Comparison of ENCODE assay signal across 31 cellular contexts in the genomic region with DNA sequence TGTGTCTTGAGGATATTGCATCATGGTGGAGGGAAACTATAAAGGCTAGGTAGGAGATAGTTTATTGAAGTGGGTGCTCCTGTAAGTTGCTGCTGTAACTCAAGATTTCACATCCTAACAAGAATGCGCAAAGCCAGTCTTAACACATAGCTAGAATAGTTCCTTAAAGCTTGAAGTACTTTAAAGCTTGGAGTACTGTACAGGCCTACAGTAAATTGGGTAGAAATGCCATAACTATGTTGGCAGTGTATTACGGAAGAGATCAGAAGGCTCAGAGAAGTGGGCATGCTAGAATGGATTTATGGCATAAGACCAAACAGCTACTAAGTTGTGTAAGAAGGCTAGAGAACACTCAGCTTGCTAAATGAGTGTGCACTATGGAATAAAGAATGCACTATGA. TPM values are rescaled to one million over a fixed set of nuclear protein-coding genes. Genes with fewer than 3 reads are reported as not detected.
"Had no signal": no experiment of that assay in that cellular context is flagged by ENCODE, and none has a peak within 500 bp of the region (broad histone marks: within the 10 kb centered on the region; RNA-seq: fewer than 3 reads in every experiment).

No MANE protein-coding gene starts in this region.

- DNase-seq: activated B cell treated with CpG ODN at 0.5 μM for 24 hours; activated CD4-positive, alpha-beta T cell treated with anti-CD3 and anti-CD28 coated beads, Interleukin-2, amount 50 U/mL, for 1 hour; activated CD8-positive, alpha-beta T cell treated with anti-CD3 and anti-CD28 coated beads for 36 hours; activated T-cell treated with anti-CD3 and anti-CD28 coated beads, Interleukin-2, amount 50 U/mL, for 48 hours; central memory CD4-positive, alpha-beta T cell; foreskin fibroblast; head of caudate nucleus; hippocampal formation; left cardiac atrium; midbrain; naive thymus-derived CD8-positive, alpha-beta T cell; nucleus accumbens; pancreas; psoas muscle; stimulated activated CD4-positive, alpha-beta T cell treated with anti-CD3 and anti-CD28 coated beads, Interleukin-1b, Interleukin-23, amount 100 ng/mL, for 48 hours; stimulated activated CD4-positive, alpha-beta T cell treated with anti-CD3 and anti-CD28 coated beads, Interleukin-4, amount 100 ng/mL, for 4 hours; stimulated activated CD8-positive, alpha-beta memory T cell treated with anti-CD3 and anti-CD28 coated beads, Interleukin-4, amount 100 ng/mL, for 48 hours; stimulated activated naive CD8-positive, alpha-beta T cell treated with anti-CD3 and anti-CD28 coated beads, Interleukin-15, amount 100 ng/mL, for 72 hours; substantia nigra had no signal

- H3K9me3 Mint-ChIP-seq: activated T-helper 2 cell treated with anti-CD3 and anti-CD28 coated beads, Interferon-gamma antibody, Interleukin-2, Interleukin-4, amounts not matched to agents 10 μg/mL and 5 μg/mL and 100 μg/mL, durations not matched to agents 14 hours and 24 hours and 36 hours; type B pancreatic cell had no signal

- H3K4me3 Mint-ChIP-seq: activated B cell treated with CpG ODN at 0.5 μM for 24 hours; activated CD8-positive, alpha-beta T cell treated with anti-CD3 and anti-CD28 coated beads for 36 hours; activated naive CD4-positive, alpha-beta T cell treated with anti-CD3 and anti-CD28 coated beads, Interleukin-2, amount 50 U/mL, for 24 hours; memory B cell; naive thymus-derived CD8-positive, alpha-beta T cell; neural crest cell; stimulated activated memory B cell treated with anti-CD40 and anti-IgM and Interleukin-4, amounts not matched to agents 10 μg/mL and 1 μg/mL and 100 μg/mL, for 72 hours; stimulated activated naive CD8-positive, alpha-beta T cell treated with anti-CD3 and anti-CD28 coated beads, Interleukin-15, amount 100 ng/mL, for 72 hours; type B pancreatic cell had no signal

- H3K27me3 ChIP-seq: breast epithelium, pancreas, right atrium auricular region had no signal

- H3K27ac ChIP-seq: breast epithelium, pancreas, psoas muscle, right atrium auricular region had no signal

- ATAC-seq: activated CD8-positive, alpha-beta T cell treated with anti-CD3 and anti-CD28 coated beads for 36 hours; esophagus mucosa; left cardiac atrium; naive thymus-derived CD8-positive, alpha-beta T cell; pancreas; psoas muscle; stimulated activated memory B cell treated with anti-CD40 and anti-IgM and Interleukin-4, amounts not matched to agents 10 μg/mL and 1 μg/mL and 100 μg/mL, for 72 hours; stimulated activated naive CD8-positive, alpha-beta T cell treated with anti-CD3 and anti-CD28 coated beads, Interleukin-15, amount 100 ng/mL, for 72 hours had no signal

- H3K4me1 Mint-ChIP-seq: activated B cell treated with CpG ODN at 0.5 μM for 24 hours; activated naive CD4-positive, alpha-beta T cell treated with anti-CD3 and anti-CD28 coated beads, Interleukin-2, amount 50 U/mL, for 24 hours; memory B cell; naive thymus-derived CD8-positive, alpha-beta T cell; neural crest cell; stimulated activated memory B cell treated with anti-CD40 and anti-IgM and Interleukin-4, amounts not matched to agents 10 μg/mL and 1 μg/mL and 100 μg/mL, for 72 hours; stimulated activated naive CD8-positive, alpha-beta T cell treated with anti-CD3 and anti-CD28 coated beads, Interleukin-15, amount 100 ng/mL, for 72 hours had no signal

- H3K9me3 ChIP-seq: pancreas, psoas muscle had no signal

- H3K36me3 Mint-ChIP-seq: activated naive CD4-positive, alpha-beta T cell treated with anti-CD3 and anti-CD28 coated beads, Interleukin-2, amount 50 U/mL, for 24 hours; memory B cell; stimulated activated memory B cell treated with anti-CD40 and anti-IgM and Interleukin-4, amounts not matched to agents 10 μg/mL and 1 μg/mL and 100 μg/mL, for 72 hours; type B pancreatic cell had no signal

- H3K4me1 ChIP-seq: breast epithelium, pancreas, psoas muscle, right atrium auricular region had no signal

- H3K4me3 ChIP-seq: breast epithelium, pancreas, psoas muscle, right atrium auricular region, smooth muscle cell had no signal

- H3K27ac Mint-ChIP-seq: activated B cell treated with CpG ODN at 0.5 μM for 24 hours; activated CD8-positive, alpha-beta T cell treated with anti-CD3 and anti-CD28 coated beads for 36 hours; activated naive CD4-positive, alpha-beta T cell treated with anti-CD3 and anti-CD28 coated beads, Interleukin-2, amount 50 U/mL, for 24 hours; activated T-helper 2 cell treated with anti-CD3 and anti-CD28 coated beads, Interferon-gamma antibody, Interleukin-2, Interleukin-4, amounts not matched to agents 10 μg/mL and 5 μg/mL and 100 μg/mL, durations not matched to agents 14 hours and 24 hours and 36 hours; memory B cell; naive thymus-derived CD8-positive, alpha-beta T cell; stimulated activated memory B cell treated with anti-CD40 and anti-IgM and Interleukin-4, amounts not matched to agents 10 μg/mL and 1 μg/mL and 100 μg/mL, for 72 hours; stimulated activated naive CD8-positive, alpha-beta T cell treated with anti-CD3 and anti-CD28 coated beads, Interleukin-15, amount 100 ng/mL, for 72 hours; type B pancreatic cell had no signal

- H3K36me3 ChIP-seq: breast epithelium, pancreas, right atrium auricular region had no signal

RNA-seq across cellular contexts. Expression of a gene that starts 44.5 kb away (rescaled TPM):
- total RNA-seq: activated B cell treated with CpG ODN at 0.5 μM for 24 hours; activated CD8-positive, alpha-beta T cell treated with anti-CD3 and anti-CD28 coated beads for 36 hours; activated T-helper 2 cell treated with anti-CD3 and anti-CD28 coated beads, Interferon-gamma antibody, Interleukin-2, Interleukin-4, amounts not matched to agents 10 μg/mL and 5 μg/mL and 100 μg/mL, durations not matched to agents 14 hours and 24 hours and 36 hours; endothelial cell of umbilical vein; left cardiac atrium; liver; naive thymus-derived CD8-positive, alpha-beta T cell; neural crest cell; pancreas; psoas muscle; right atrium auricular region had no signal
